Comparison of ENCODE assay signal across 13 cellular contexts in genomic region chr15:69298354-69298696, GRCh38. TPM values are rescaled to one million over a fixed set of nuclear protein-coding genes. Genes with fewer than 3 reads are reported as not detected.
A peak's percentile ranks its signal among the peaks of the same experiment; 100 is the strongest.
DNase-seq lines count a peak whose midpoint lies in the region; ATAC-seq and TF ChIP-seq lines count a peak whose summit lies in the region.
"Had no signal": no experiment of that assay in that cellular context is flagged by ENCODE, and none has a peak within 500 bp of the region (broad histone marks: within the 10 kb centered on the region; RNA-seq: fewer than 3 reads in every experiment).

No MANE protein-coding gene starts in this region.

- ATAC-seq in activated CD8-positive, alpha-beta T cell treated with anti-CD3 and anti-CD28 coated beads for 36 hours, result no peak
- no peak for ATAC-seq in activated CD8-positive, alpha-beta T cell treated with anti-CD3 and anti-CD28 coated beads, Interleukin-2, amount 10 ng/mL, durations not matched to agents 7 days and 5 days
- no peak for ATAC-seq in memory B cell (ENCODE audit: low read depth)

- in situ Hi-C loops in transverse colon (cut with MboI; ENCODE audit: low pct_ligation_motif_present in 1 of 4, low pct_unique_long_range_greater_than_20kb in 1 of 4, low sequenced_read_pairs in 3 of 4), result no loop called here

- H3K9me3 ChIP-seq in transverse colon, result no peaks in the 10 kb centered on the region

- intact Hi-C loops in activated CD8-positive, alpha-beta T cell treated with anti-CD3 and anti-CD28 coated beads for 36 hours (cut with micrococcal nuclease), result no loop called here
- intact Hi-C loops in transverse colon (cut with DNase I; ENCODE audit: low total_unique reads), result loop anchor here (2.0 kb wide), 1 partner anchor 74 kb away; no protein-coding TSS in a partner anchor

- H3K27me3 ChIP-seq in transverse colon, result peaks cover 18% of the 10 kb centered on the region

- H3K27me3 Mint-ChIP-seq in activated CD8-positive, alpha-beta T cell treated with anti-CD3 and anti-CD28 coated beads for 36 hours, result peaks cover 40% of the 10 kb centered on the region
- H3K27me3 Mint-ChIP-seq in activated CD8-positive, alpha-beta T cell treated with anti-CD3 and anti-CD28 coated beads, Interleukin-2, amount 10 ng/mL, durations not matched to agents 7 days and 5 days (ENCODE audit: low read depth), result peaks cover 39% of the 10 kb centered on the region
- peaks cover 25% of the 10 kb centered on the region for H3K27me3 Mint-ChIP-seq in memory B cell

- WGBS in transverse colon (ENCODE audit: low coverage in 1 of 2), 2 donors, result 73% methylated on average over 15 of the region's 15 CpGs; no CpG with 5 or more reads in 1 of the 2 donors

- no peaks in the 10 kb centered on the region for H3K36me3 ChIP-seq in transverse colon

- H3K9me3 Mint-ChIP-seq in activated CD8-positive, alpha-beta T cell treated with anti-CD3 and anti-CD28 coated beads for 36 hours, result no peaks in the 10 kb centered on the region
- no peaks in the 10 kb centered on the region for H3K9me3 Mint-ChIP-seq in activated CD8-positive, alpha-beta T cell treated with anti-CD3 and anti-CD28 coated beads, Interleukin-2, amount 10 ng/mL, durations not matched to agents 7 days and 5 days (ENCODE audit: insufficient read depth)
- H3K9me3 Mint-ChIP-seq in memory B cell, result peaks cover 2% of the 10 kb centered on the region

- peak overlapping the region; percentile 26 for H3K4me3 Mint-ChIP-seq in activated CD8-positive, alpha-beta T cell treated with anti-CD3 and anti-CD28 coated beads for 36 hours
- H3K4me3 Mint-ChIP-seq in activated CD8-positive, alpha-beta T cell treated with anti-CD3 and anti-CD28 coated beads, Interleukin-2, amount 10 ng/mL, durations not matched to agents 7 days and 5 days, result no peak overlapping the region
- H3K4me3 Mint-ChIP-seq in memory B cell, result peak overlapping the region; percentile 19

- H3K4me1 ChIP-seq in transverse colon, result peaks cover 0 to 28% (median 20%) of the 10 kb centered on the region in 4 donors

- no peak for TF ChIP-seq CTCF in activated CD8-positive, alpha-beta T cell treated with anti-CD3 and anti-CD28 coated beads for 36 hours (IDR thresholded peaks at IDR 0.05)
- TF ChIP-seq CTCF in choroid plexus epithelial cell (conservative IDR thresholded peaks at IDR 0.05; ENCODE audit: low read depth, low read length) (no peak), transverse colon (IDR thresholded peaks at IDR 0.05) (no peak)

- DNase-seq in activated CD8-positive, alpha-beta T cell treated with anti-CD3 and anti-CD28 coated beads for 36 hours, result no peak
- DNase-seq in activated CD8-positive, alpha-beta T cell treated with anti-CD3 and anti-CD28 coated beads, Interleukin-2, amount 10 ng/mL, durations not matched to agents 7 days and 5 days, result no peak
- DNase-seq in choroid plexus epithelial cell (ENCODE audit: low read depth) (no peak), memory B cell (ENCODE audit: low spot score in 2 of 2) (no peak), transverse colon (no peak), A172 (ENCODE audit: low spot score) (no peak), NCI-H82 treated with DMSO at 0.1 percent for 48 hours (lab: John Stamatoyannopoulos, UW; ENCODE audit: unreplicated experiment) (no peak)
- DNase-seq in activated CD4-positive, alpha-beta T cell treated with anti-CD3 and anti-CD28 coated beads for 1 hour, result no peak
- DNase-seq: activated CD4-positive, alpha-beta T cell treated with anti-CD3 and anti-CD28 coated beads for 4 hours; HCEC 1CT; NCI-H748 treated with DMSO at 0.1 percent for 48 hours had no signal

- H3K27ac ChIP-seq in transverse colon, result peak overlapping the region; percentile 67 to 82 (median 76)

- CTCF ChIA-PET in activated CD8-positive, alpha-beta T cell treated with anti-CD3 and anti-CD28 coated beads for 36 hours (lab: Charles Lee), result no interaction called here
- CTCF ChIA-PET in activated CD8-positive, alpha-beta T cell treated with anti-CD3 and anti-CD28 coated beads, Interleukin-2, amount 10 ng/mL, durations not matched to agents 7 days and 5 days (lab: Charles Lee), result no interaction called here

- H3K27ac Mint-ChIP-seq in activated CD8-positive, alpha-beta T cell treated with anti-CD3 and anti-CD28 coated beads for 36 hours, result no peak overlapping the region
- no peak overlapping the region for H3K27ac Mint-ChIP-seq in activated CD8-positive, alpha-beta T cell treated with anti-CD3 and anti-CD28 coated beads, Interleukin-2, amount 10 ng/mL, durations not matched to agents 7 days and 5 days
- H3K27ac Mint-ChIP-seq in memory B cell, result no peak overlapping the region
- H3K27ac Mint-ChIP-seq: IgD-negative memory B cell had no signal

- POLR2A ChIA-PET in activated CD8-positive, alpha-beta T cell treated with anti-CD3 and anti-CD28 coated beads for 36 hours (lab: Charles Lee), result no interaction called here
- POLR2A ChIA-PET in activated CD8-positive, alpha-beta T cell treated with anti-CD3 and anti-CD28 coated beads, Interleukin-2, amount 10 ng/mL, durations not matched to agents 7 days and 5 days (lab: Charles Lee), result no interaction called here

- H3K36me3 Mint-ChIP-seq in activated CD8-positive, alpha-beta T cell treated with anti-CD3 and anti-CD28 coated beads for 36 hours (ENCODE audit: low read depth), result no peaks in the 10 kb centered on the region
- no peaks in the 10 kb centered on the region for H3K36me3 Mint-ChIP-seq in activated CD8-positive, alpha-beta T cell treated with anti-CD3 and anti-CD28 coated beads, Interleukin-2, amount 10 ng/mL, durations not matched to agents 7 days and 5 days (ENCODE audit: low read depth)
- no peaks in the 10 kb centered on the region for H3K36me3 Mint-ChIP-seq in memory B cell
- H3K36me3 Mint-ChIP-seq: IgD-negative memory B cell had no signal

- TF ChIP-seq POLR2A in transverse colon (IDR thresholded peaks at IDR 0.05), result no peak

- H3K4me3 ChIP-seq in choroid plexus epithelial cell (ENCODE audit: low read depth, low read length), result peak overlapping the region; percentile 60
- peak overlapping the region in 2 of 4 donors; percentile 45 to 55 for H3K4me3 ChIP-seq in transverse colon
- H3K4me3 ChIP-seq: GM12878 had no signal

- peaks cover 3% of the 10 kb centered on the region for H3K4me1 Mint-ChIP-seq in activated CD8-positive, alpha-beta T cell treated with anti-CD3 and anti-CD28 coated beads for 36 hours (ENCODE audit: low read depth)
- H3K4me1 Mint-ChIP-seq in activated CD8-positive, alpha-beta T cell treated with anti-CD3 and anti-CD28 coated beads, Interleukin-2, amount 10 ng/mL, durations not matched to agents 7 days and 5 days (ENCODE audit: low read depth), result no peaks in the 10 kb centered on the region
- H3K4me1 Mint-ChIP-seq in memory B cell, result no peaks in the 10 kb centered on the region

- no peak for TF ChIP-seq EP300 in transverse colon (IDR thresholded peaks at IDR 0.05; ENCODE audit: low read depth)

RNA-seq across cellular contexts. Expression of gene PAQR5, which starts 0.4 kb away (rescaled TPM):
- total RNA-seq in activated CD8-positive, alpha-beta T cell treated with anti-CD3 and anti-CD28 coated beads for 36 hours, result under 1 TPM in 1 of 2 experiments, not detected in 1; 0.14 TPM
- not detected for total RNA-seq in activated CD8-positive, alpha-beta T cell treated with anti-CD3 and anti-CD28 coated beads, Interleukin-2, amount 10 ng/mL, durations not matched to agents 7 days and 5 days
- 10 to 100 TPM; 21.1 to 80.0 (median 48.9) TPM for total RNA-seq in transverse colon
- total RNA-seq in A172 (2014; rRNA removed; shearing (Covaris generic)), result 5.3 and 9.2 TPM in 2 replicates
- total RNA-seq: GM12878 had no signal
